11 cellular contexts compared by ENCODE assay signal in genomic region chr2:27584597-27584996, GRCh38. TPM values are rescaled to one million over a fixed set of nuclear protein-coding genes. Genes with fewer than 3 reads are reported as not detected.
A peak's percentile ranks its signal among the peaks of the same experiment; 100 is the strongest.
DNase-seq lines count a peak whose midpoint lies in the region; ATAC-seq and TF ChIP-seq lines count a peak whose summit lies in the region.
"Had no signal": no experiment of that assay in that cellular context is flagged by ENCODE, and none has a peak within 500 bp of the region (broad histone marks: within the 10 kb centered on the region; RNA-seq: fewer than 3 reads in every experiment).

No MANE protein-coding gene starts in this region.

- H3K36me3 ChIP-seq in MG63 (peaks cover 7% of the 10 kb centered on the region; the same call in 1 of the 2 replicates), osteoblast (ENCODE audit: insufficient read depth, low read length) (no peaks in the 10 kb centered on the region), upper lobe of left lung (no peaks in the 10 kb centered on the region)

- peak overlapping the region; percentile 95 for H3K4me3 Mint-ChIP-seq in T-helper 2 cell treated with Interferon-gamma antibody and Interleukin-4, amounts not matched to agents 5 μg/mL and 100 μg/mL, for 36 hours

- TF ChIP-seq EP300 in upper lobe of left lung (IDR thresholded peaks at IDR 0.05): no peak

- H3K4me3 ChIP-seq in MG63: peak overlapping the region; percentile 91
- peak overlapping the region; percentile 73 for H3K4me3 ChIP-seq in coronary artery
- H3K4me3 ChIP-seq in osteoblast (ENCODE audit: insufficient read depth, low read length): peak overlapping the region; percentile 80
- H3K4me3 ChIP-seq in upper lobe of left lung: no peak overlapping the region

- H2AFZ ChIP-seq in osteoblast (ENCODE audit: low read length): no peak overlapping the region

- WGBS in upper lobe of left lung, 2 donors: 69 to 85% methylated on average over 3 of the region's 3 CpGs

- no peak for DNase-seq in T-helper 2 cell treated with Interferon-gamma antibody and Interleukin-4, amounts not matched to agents 5 μg/mL and 100 μg/mL, for 36 hours (ENCODE audit: low spot score)
- DNase-seq in T-helper 2 cell: no peak
- no peak for DNase-seq in MG63
- no peak for DNase-seq in coronary artery (ENCODE audit: low spot score)
- no peak for DNase-seq in osteoblast (ENCODE audit: insufficient read length, low spot score, missing footprints)
- DNase-seq in left ventricle myocardium superior: no peak
- DNase-seq in upper lobe of left lung: no peak
- DNase-seq: activated CD4-positive, CD25-positive, alpha-beta regulatory T cell; head of caudate nucleus; stimulated activated CD4-positive, alpha-beta T cell treated with anti-CD3 and anti-CD28 coated beads, Interleukin-4, amount 100 ng/mL, for 24 hours had no signal

- H3K36me3 Mint-ChIP-seq in T-helper 2 cell treated with Interferon-gamma antibody and Interleukin-4, amounts not matched to agents 5 μg/mL and 100 μg/mL, for 36 hours (ENCODE audit: low read depth): peaks cover 41% of the 10 kb centered on the region

- peaks cover 65% of the 10 kb centered on the region for H3K79me2 ChIP-seq in osteoblast (ENCODE audit: insufficient read depth, low read length)

- H3K9me3 Mint-ChIP-seq in T-helper 2 cell treated with Interferon-gamma antibody and Interleukin-4, amounts not matched to agents 5 μg/mL and 100 μg/mL, for 36 hours: peaks cover 7% of the 10 kb centered on the region

- peak overlapping the region; percentile 86 for H3K4me2 ChIP-seq in osteoblast (ENCODE audit: insufficient read depth, low read length)

- H3K4me1 ChIP-seq in osteoblast (ENCODE audit: insufficient read depth, low read length) (peaks cover 32% of the 10 kb centered on the region), upper lobe of left lung (peaks cover 16 to 33% (median 20%) of the 10 kb centered on the region in 4 donors)

- intact Hi-C loops in left ventricle myocardium superior (cut with micrococcal nuclease): no loop called here

- no peak overlapping the region for H3K27ac ChIP-seq in coronary artery
- no peak overlapping the region for H3K27ac ChIP-seq in osteoblast (ENCODE audit: low read depth, low read length)
- H3K27ac ChIP-seq in upper lobe of left lung: no peak overlapping the region

- no peaks in the 10 kb centered on the region for H3K27me3 ChIP-seq in MG63
- H3K27me3 ChIP-seq in osteoblast (ENCODE audit: insufficient read depth, low read length): no peaks in the 10 kb centered on the region
- H3K27me3 ChIP-seq in upper lobe of left lung: no peaks in the 10 kb centered on the region

- TF ChIP-seq CTCF in coronary artery (IDR thresholded peaks at IDR 0.05) (no peak), osteoblast (IDR thresholded peaks at IDR 0.05; ENCODE audit: extremely low read depth, low read depth, low read length) (no peak), upper lobe of left lung (IDR thresholded peaks at IDR 0.05) (no peak)

- peak overlapping the region; percentile 7 for H3K27ac Mint-ChIP-seq in T-helper 2 cell treated with Interferon-gamma antibody and Interleukin-4, amounts not matched to agents 5 μg/mL and 100 μg/mL, for 36 hours

- H4K20me1 ChIP-seq in osteoblast (ENCODE audit: insufficient read depth, low read length): peaks cover 26% of the 10 kb centered on the region

- ATAC-seq in GM19455 (IDR thresholded peaks at IDR 0.05; ENCODE audit: unreplicated experiment) (no peak), left ventricle myocardium superior (no peak), upper lobe of left lung (ENCODE audit: low FRiP score in 2 of 2) (no peak)

- no peaks in the 10 kb centered on the region for H3K27me3 Mint-ChIP-seq in T-helper 2 cell treated with Interferon-gamma antibody and Interleukin-4, amounts not matched to agents 5 μg/mL and 100 μg/mL, for 36 hours (ENCODE audit: low read depth)

- H3K9me3 ChIP-seq in MG63 (peaks cover 2% of the 10 kb centered on the region; the same call in 1 of the 2 replicates), osteoblast (ENCODE audit: low read depth, low read length) (no peaks in the 10 kb centered on the region), upper lobe of left lung (peaks cover 0 to 3% (median 0%) of the 10 kb centered on the region in 4 donors)

- TF ChIP-seq POLR2A in upper lobe of left lung (IDR thresholded peaks at IDR 0.05): no peak

- peaks cover 42% of the 10 kb centered on the region for H3K4me1 Mint-ChIP-seq in T-helper 2 cell treated with Interferon-gamma antibody and Interleukin-4, amounts not matched to agents 5 μg/mL and 100 μg/mL, for 36 hours (ENCODE audit: low read depth)

RNA-seq across cellular contexts. Expression of gene ZNF512, which starts 1.8 kb away (rescaled TPM):
- total RNA-seq in MG63 (2014; rRNA removed; shearing (Covaris generic); ENCODE audit: low replicate concordance): 31.4 and 50.2 TPM in 2 replicates
- 21.4 and 21.8 TPM in 2 replicates for total RNA-seq in osteoblast
- 20.8 TPM for total RNA-seq in left ventricle myocardium superior
- total RNA-seq in upper lobe of left lung: 10 to 100 TPM; 19.5 to 74.4 (median 26.4) TPM

RNA-seq across cellular contexts. Expression of gene CCDC121, which starts 44.2 kb away (rescaled TPM):
- 1.2 and 3.3 TPM in 2 replicates for total RNA-seq in MG63 (2014; rRNA removed; shearing (Covaris generic); ENCODE audit: low replicate concordance)
- total RNA-seq in osteoblast (1.1 and 1.2 TPM in 2 replicates), left ventricle myocardium superior (6.5 TPM), upper lobe of left lung (1 to 10 TPM; 1.3 to 7.3 (median 3.6) TPM)

RNA-seq across cellular contexts. Expression of gene GPN1, which starts 44.3 kb away (rescaled TPM):
- 34.2 and 49.6 TPM in 2 replicates for total RNA-seq in MG63 (2014; rRNA removed; shearing (Covaris generic); ENCODE audit: low replicate concordance)
- total RNA-seq in osteoblast: 27.5 and 33.0 TPM in 2 replicates
- total RNA-seq in left ventricle myocardium superior: 20.1 TPM
- 10 to 100 TPM in 5 of 6 donors, 1 to 10 TPM in 1; 9.3 to 31.2 (median 21.6) TPM for total RNA-seq in upper lobe of left lung

Comparison
In these comparisons a context has a peak if more than half of its experiments do, and no peak if none do; other contexts are left out.
1. H3K4me3 ChIP-seq: peak in MG63 (single experiment), coronary artery (single experiment) and osteoblast (single experiment); none in upper lobe of left lung (0 of 4).